In the genomic region with DNA sequence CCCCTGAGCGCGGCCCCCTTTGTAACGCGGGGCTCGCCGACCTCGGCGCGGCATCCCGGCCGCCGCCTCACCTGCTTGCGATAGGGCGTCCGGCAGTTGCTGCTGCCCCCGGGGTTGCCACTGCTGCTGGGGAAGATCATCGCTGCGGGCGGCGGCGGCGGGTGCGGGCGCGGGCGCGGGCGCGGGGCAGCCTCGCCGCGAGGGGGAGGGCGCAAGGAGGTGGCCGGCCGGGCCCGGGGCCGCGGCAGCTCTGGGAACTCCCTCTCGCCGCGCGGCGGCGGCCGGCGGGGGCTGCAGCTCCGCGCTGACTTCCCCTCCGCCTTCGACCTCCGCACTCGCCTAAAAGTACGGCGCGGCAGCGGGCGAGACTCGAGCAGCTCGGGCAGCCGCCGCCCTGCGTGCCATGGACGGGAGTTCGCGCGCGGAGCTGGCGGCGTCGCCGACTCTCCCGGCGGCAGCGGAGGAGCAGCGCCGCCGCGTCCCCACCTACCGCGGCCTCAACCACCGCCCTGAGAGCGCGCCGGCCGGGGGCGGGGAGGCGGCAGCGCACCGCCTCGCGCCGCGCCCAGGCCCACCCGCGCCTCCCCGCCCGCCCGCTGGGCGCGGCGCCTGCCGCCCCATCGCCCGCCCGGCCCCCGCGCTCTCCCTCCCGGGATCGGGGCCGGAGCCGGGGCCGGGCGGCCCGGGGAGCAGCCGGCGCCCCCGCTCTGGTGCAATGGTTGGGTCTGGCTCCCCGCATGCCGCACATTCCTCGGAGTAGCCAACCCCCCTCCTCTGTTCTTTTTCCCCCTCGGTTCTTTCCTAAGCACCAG, we compare ENCODE assay signal across 8 cellular contexts.
DNase-seq lines count a peak whose midpoint lies in the region; ATAC-seq and TF ChIP-seq lines count a peak whose summit lies in the region.

No MANE protein-coding gene starts in this region.

- H3K27ac ChIP-seq in WERI-Rb-1 (peak overlapping the region; percentile 43; the same call in 1 of the 2 replicates), caudate nucleus (ENCODE audit: low read depth, low read length) (peak overlapping the region; percentile 36)

- no peaks in the 10 kb centered on the region for H3K27me3 ChIP-seq in WERI-Rb-1 (ENCODE audit: insufficient read depth, low read depth, severe bottlenecking)

- in situ Hi-C loops in KBM-7 (cut with MboI; ENCODE audit: low pct_unique_long_range_greater_than_20kb, low sequenced_read_pairs), result no loop called here

- H3K9me3 ChIP-seq in WERI-Rb-1 (ENCODE audit: severe bottlenecking), result no peaks in the 10 kb centered on the region

- DNase-seq in ELR (ENCODE audit: low read depth), result peak; percentile 70
- peak; percentile 67 for DNase-seq in KBM-7
- peak; percentile 40 for DNase-seq in WERI-Rb-1
- peak in 17 of 61 donors; percentile 16 to 60 (median 41) for DNase-seq in caudate nucleus (lab: John Stamatoyannopoulos, UW)
- peak; percentile 69 for DNase-seq in kidney tubule cell (ENCODE audit: low spot score)
- DNase-seq in stimulated activated CD4-positive, alpha-beta T cell treated with anti-CD3 and anti-CD28 coated beads, Interleukin-2, amount 100 ng/mL, for 48 hours, result peak; percentile 39 to 46
- DNase-seq in foreskin melanocyte, result no peak

- peak; percentile 47 for ATAC-seq in GM21717 (IDR thresholded peaks at IDR 0.05; ENCODE audit: unreplicated experiment)

- H3K4me3 ChIP-seq in WERI-Rb-1 (ENCODE audit: low read depth, low read length), result peak overlapping the region; percentile 89

- H3K36me3 ChIP-seq in WERI-Rb-1, result no peaks in the 10 kb centered on the region

- TF ChIP-seq CTCF in WERI-Rb-1 (IDR thresholded peaks at IDR 0.05; ENCODE audit: low read depth, low read length), result no peak
